ENCODE assay signal across 8 cellular contexts in genomic region chr15:85582719-85583089, GRCh38.
DNase-seq lines count a peak whose midpoint lies in the region; ATAC-seq and TF ChIP-seq lines count a peak whose summit lies in the region.

No MANE protein-coding gene starts in this region.

- peak overlapping the region; percentile 82 to 96 (median 88) for H3K27ac ChIP-seq in heart left ventricle

- peak in 1 of 2 donors; percentile 50 for TF ChIP-seq POLR2A in heart left ventricle (IDR thresholded peaks at IDR 0.05)

- peaks cover 74% of the 10 kb centered on the region for H3K4me1 Mint-ChIP-seq in activated T-cell treated with anti-CD3 and anti-CD28 coated beads, Interleukin-2, amount 50 U/mL, for 72 hours (ENCODE audit: low read depth)

- intact Hi-C loops in heart left ventricle (cut with DNase I) = loop anchor here in 7 of 10 donors (2.0 to 10.0 kb wide), 11 partner anchors 40 to 252 kb away; no protein-coding TSS in a partner anchor

- H3K9me3 Mint-ChIP-seq in activated T-cell treated with anti-CD3 and anti-CD28 coated beads, Interleukin-2, amount 50 U/mL, for 72 hours = no peaks in the 10 kb centered on the region

- WGBS in heart left ventricle, 4 donors = 1 to 2% (median 1%) methylated on average over 7 to 8 of the region's 8 CpGs

- DNase-seq in BE2C (peak; percentile 73), NAMALWA (ENCODE audit: low spot score) (peak; percentile 81), heart left ventricle (peak; percentile 74 to 83 (median 80)), DMS114 treated with DMSO at 0.1 percent for 48 hours (lab: John Stamatoyannopoulos, UW; ENCODE audit: unreplicated experiment) (no peak), NCI-H2227 (lab: John Stamatoyannopoulos, UW; ENCODE audit: unreplicated experiment) (no peak)
- DNase-seq in activated T-cell treated with anti-CD3 and anti-CD28 coated beads, Interleukin-2, amount 50 U/mL, for 72 hours = peak; percentile 70 to 75
- peak; percentile 44 for DNase-seq in stimulated activated CD4-positive, alpha-beta T cell treated with anti-CD3 and anti-CD28 coated beads, Interleukin-12 subunit alpha, Interleukin-12 subunit beta, amount 100 ng/mL, for 4 hours

- peak overlapping the region; percentile 99 for H3K27ac Mint-ChIP-seq in activated T-cell treated with anti-CD3 and anti-CD28 coated beads, Interleukin-2, amount 50 U/mL, for 72 hours

- H3K27me3 Mint-ChIP-seq in activated T-cell treated with anti-CD3 and anti-CD28 coated beads, Interleukin-2, amount 50 U/mL, for 72 hours (ENCODE audit: low read depth) = no peaks in the 10 kb centered on the region

- H3K4me3 Mint-ChIP-seq in activated T-cell treated with anti-CD3 and anti-CD28 coated beads, Interleukin-2, amount 50 U/mL, for 72 hours = peak overlapping the region; percentile 84 to 100

- peak; percentile 49 for ATAC-seq in GM21360 (IDR thresholded peaks at IDR 0.05; ENCODE audit: unreplicated experiment)
- ATAC-seq in activated T-cell treated with anti-CD3 and anti-CD28 coated beads, Interleukin-2, amount 50 U/mL, for 72 hours (replicated peaks in 1 of 2) = peak; percentile 68 to 77
- peak; percentile 53 to 76 (median 61) for ATAC-seq in heart left ventricle

- no peak for TF ChIP-seq CTCF in BE2C (IDR thresholded peaks at IDR 0.05; ENCODE audit: low read depth, low read length)
- no peak for TF ChIP-seq CTCF in heart left ventricle (IDR thresholded peaks at IDR 0.05)

- H3K36me3 ChIP-seq in BE2C (peaks cover 9% of the 10 kb centered on the region), heart left ventricle (peaks cover 0 to 50% (median 42%) of the 10 kb centered on the region in 9 donors)

- H3K4me3 ChIP-seq in BE2C (ENCODE audit: low read depth, low read length) = peak overlapping the region; percentile 58
- peak overlapping the region; percentile 29 to 66 (median 53) for H3K4me3 ChIP-seq in heart left ventricle

- peaks cover 13% of the 10 kb centered on the region for H3K4me1 ChIP-seq in BE2C
- peaks cover 17 to 95% (median 78%) of the 10 kb centered on the region in 12 donors for H3K4me1 ChIP-seq in heart left ventricle

- H3K27me3 ChIP-seq in BE2C (no peaks in the 10 kb centered on the region), heart left ventricle (no peaks in the 10 kb centered on the region)

- H3K9me3 ChIP-seq in BE2C (no peaks in the 10 kb centered on the region), heart left ventricle (no peaks in the 10 kb centered on the region)

- peaks cover 10 to 35% of the 10 kb centered on the region in 2 donors for H3K36me3 Mint-ChIP-seq in activated T-cell treated with anti-CD3 and anti-CD28 coated beads, Interleukin-2, amount 50 U/mL, for 72 hours (ENCODE audit: insufficient read depth in 2 of 2)

Comparison
In these comparisons a context has a peak if more than half of its experiments do, and no peak if none do; other contexts are left out.
1. DNase-seq: peak in BE2C (single experiment), NAMALWA (single experiment), activated T-cell treated with anti-CD3 and anti-CD28 coated beads, Interleukin-2, amount 50 U/mL, for 72 hours (2 of 2), heart left ventricle (5 of 5) and stimulated activated CD4-positive, alpha-beta T cell treated with anti-CD3 and anti-CD28 coated beads, Interleukin-12 subunit alpha, Interleukin-12 subunit beta, amount 100 ng/mL, for 4 hours (single experiment); none in DMS114 treated with DMSO at 0.1 percent for 48 hours (single experiment) and NCI-H2227 (single experiment).
2. Peak in every context shown above with its lines, with median percentiles within 50 percentile points of each other: ATAC-seq.